Comparison of ENCODE assay signal across 9 cellular contexts in the genomic region with DNA sequence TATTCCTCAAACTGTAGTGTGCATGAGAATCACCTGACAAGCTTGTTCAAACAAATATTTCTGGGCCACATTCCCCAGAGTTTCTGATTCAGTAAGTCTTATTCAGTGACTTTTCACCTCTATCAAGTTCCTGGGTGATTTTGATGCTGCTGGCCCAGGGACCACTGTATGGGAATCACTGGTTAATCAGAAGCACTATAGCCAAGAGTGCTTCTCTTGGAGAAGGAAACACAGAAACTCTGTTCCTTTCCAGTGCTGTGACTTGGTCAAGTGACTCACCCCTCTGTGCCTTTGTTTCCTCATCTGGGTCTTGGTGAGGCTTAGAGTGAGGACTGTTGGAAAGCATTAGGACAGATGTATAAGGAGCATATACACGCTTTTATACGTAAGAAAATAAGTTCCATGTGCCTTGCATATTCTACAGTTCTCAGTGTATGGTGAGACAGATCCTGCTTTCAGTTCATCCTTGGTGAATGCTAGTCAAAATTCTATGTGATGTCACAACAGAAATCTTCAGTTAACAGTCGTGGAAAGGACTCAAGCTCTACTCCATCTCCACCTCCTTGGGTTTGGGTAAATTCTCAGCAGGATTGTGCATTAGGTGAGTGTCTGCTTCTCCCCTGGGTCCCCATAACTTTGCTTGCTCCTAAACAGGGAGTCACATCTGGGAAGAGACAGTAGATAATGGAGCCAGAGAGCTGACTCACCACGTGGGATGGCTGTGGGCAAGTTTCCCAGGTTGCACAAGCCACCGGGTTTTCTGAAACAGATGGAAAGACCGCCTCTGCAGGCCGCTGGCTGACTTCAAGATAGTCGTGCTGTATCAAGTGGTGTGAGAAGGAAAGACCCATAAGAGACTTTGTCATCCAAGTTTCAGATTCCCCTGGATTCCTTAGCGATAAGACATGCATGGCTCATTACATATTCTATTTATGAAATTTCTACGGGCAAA.
DNase-seq lines count a peak whose midpoint lies in the region; ATAC-seq and TF ChIP-seq lines count a peak whose summit lies in the region.
"Had no signal": no experiment of that assay in that cellular context is flagged by ENCODE, and none has a peak within 500 bp of the region (broad histone marks: within the 10 kb centered on the region; RNA-seq: fewer than 3 reads in every experiment).

No MANE protein-coding gene starts in this region.

- H3K27ac ChIP-seq in tibial artery, result peak overlapping the region; percentile 66 to 69

- no peaks in the 10 kb centered on the region for H3K9me3 Mint-ChIP-seq in activated CD8-positive, alpha-beta T cell treated with anti-CD3 and anti-CD28 coated beads, Interleukin-2, amount 10 ng/mL, durations not matched to agents 7 days and 5 days (ENCODE audit: insufficient read depth)

- no peaks in the 10 kb centered on the region for H3K4me1 Mint-ChIP-seq in activated CD8-positive, alpha-beta T cell treated with anti-CD3 and anti-CD28 coated beads, Interleukin-2, amount 10 ng/mL, durations not matched to agents 7 days and 5 days (ENCODE audit: low read depth)
- H3K4me1 Mint-ChIP-seq: naive thymus-derived CD4-positive, alpha-beta T cell had no signal

- H3K36me3 ChIP-seq in tibial artery, result no peaks in the 10 kb centered on the region

- no peak for ATAC-seq in left colon
- no peak for ATAC-seq in activated CD8-positive, alpha-beta T cell treated with anti-CD3 and anti-CD28 coated beads, Interleukin-2, amount 10 ng/mL, durations not matched to agents 7 days and 5 days
- ATAC-seq: naive thymus-derived CD4-positive, alpha-beta T cell had no signal

- POLR2A ChIA-PET in activated CD8-positive, alpha-beta T cell treated with anti-CD3 and anti-CD28 coated beads, Interleukin-2, amount 10 ng/mL, durations not matched to agents 7 days and 5 days (lab: Charles Lee), result no interaction called here

- DNase-seq in HT1080 (ENCODE audit: low read depth) (peak; percentile 79), cardiac fibroblast (ENCODE audit: low read depth in 2 of 2) (peak; percentile 96 to 98), left colon (peak; percentile 56 to 69), tibial artery (peak; percentile 93 to 95), DMS153 treated with DMSO at 0.1 percent for 48 hours (lab: John Stamatoyannopoulos, UW; ENCODE audit: unreplicated experiment) (no peak), CD1c-positive myeloid dendritic cell (ENCODE audit: extremely low spot score) (no peak)
- no peak for DNase-seq in stimulated activated CD4-positive, alpha-beta T cell treated with anti-CD3 and anti-CD28 coated beads, Interleukin-2, amount 100 ng/mL, for 24 hours
- no peak for DNase-seq in activated CD8-positive, alpha-beta T cell treated with anti-CD3 and anti-CD28 coated beads, Interleukin-2, amount 10 ng/mL, durations not matched to agents 7 days and 5 days
- DNase-seq: naive thymus-derived CD4-positive, alpha-beta T cell had no signal

- CTCF ChIA-PET in activated CD8-positive, alpha-beta T cell treated with anti-CD3 and anti-CD28 coated beads, Interleukin-2, amount 10 ng/mL, durations not matched to agents 7 days and 5 days (lab: Charles Lee), result no interaction called here

- no peaks in the 10 kb centered on the region for H3K9me3 ChIP-seq in tibial artery

- peaks cover 16% of the 10 kb centered on the region for H3K27me3 Mint-ChIP-seq in activated CD8-positive, alpha-beta T cell treated with anti-CD3 and anti-CD28 coated beads, Interleukin-2, amount 10 ng/mL, durations not matched to agents 7 days and 5 days (ENCODE audit: low read depth)

- no peak overlapping the region for H3K4me3 Mint-ChIP-seq in activated CD8-positive, alpha-beta T cell treated with anti-CD3 and anti-CD28 coated beads, Interleukin-2, amount 10 ng/mL, durations not matched to agents 7 days and 5 days
- H3K4me3 Mint-ChIP-seq: naive thymus-derived CD4-positive, alpha-beta T cell had no signal

- H3K4me1 ChIP-seq in tibial artery, result peaks cover 0 to 39% (median 20%) of the 10 kb centered on the region in 4 donors

- H3K4me3 ChIP-seq in cardiac fibroblast (replicated peaks in 1 of 2; ENCODE audit: low read depth in 2 of 2, low read length in 2 of 2) (no peak overlapping the region), tibial artery (no peak overlapping the region)

- intact Hi-C loops in left colon (cut with DNase I, micrococcal nuclease), result no loop called here
- intact Hi-C loops in tibial artery (cut with DNase I; ENCODE audit: low total_unique reads), result loop anchor here (10.0 kb wide), 1 partner anchor 57 kb away; no protein-coding TSS in a partner anchor

- H3K36me3 Mint-ChIP-seq in activated CD8-positive, alpha-beta T cell treated with anti-CD3 and anti-CD28 coated beads, Interleukin-2, amount 10 ng/mL, durations not matched to agents 7 days and 5 days (ENCODE audit: low read depth), result no peaks in the 10 kb centered on the region
- H3K36me3 Mint-ChIP-seq: naive thymus-derived CD4-positive, alpha-beta T cell had no signal

- no peaks in the 10 kb centered on the region for H3K27me3 ChIP-seq in tibial artery

- no peak overlapping the region for H3K27ac Mint-ChIP-seq in activated CD8-positive, alpha-beta T cell treated with anti-CD3 and anti-CD28 coated beads, Interleukin-2, amount 10 ng/mL, durations not matched to agents 7 days and 5 days

- peak; percentile 53 for TF ChIP-seq CTCF in cardiac fibroblast (IDR thresholded peaks at IDR 0.05; ENCODE audit: low read depth, low read length)
- TF ChIP-seq CTCF in tibial artery (IDR thresholded peaks at IDR 0.05), result peak; percentile 30 to 44

Comparison
In these comparisons a context has a peak if more than half of its experiments do, and no peak if none do; other contexts are left out.
1. DNase-seq: peak in HT1080 (single experiment), cardiac fibroblast (2 of 2), left colon (2 of 2) and tibial artery (2 of 2); none in DMS153 treated with DMSO at 0.1 percent for 48 hours (single experiment), CD1c-positive myeloid dendritic cell (single experiment), stimulated activated CD4-positive, alpha-beta T cell treated with anti-CD3 and anti-CD28 coated beads, Interleukin-2, amount 100 ng/mL, for 24 hours (0 of 2) and activated CD8-positive, alpha-beta T cell treated with anti-CD3 and anti-CD28 coated beads, Interleukin-2, amount 10 ng/mL, durations not matched to agents 7 days and 5 days (single experiment).